8 cellular contexts compared by ENCODE assay signal in genomic region chr11:60952742-60953170, GRCh38. TPM values are rescaled to one million over a fixed set of nuclear protein-coding genes. Genes with fewer than 3 reads are reported as not detected.
A peak's percentile ranks its signal among the peaks of the same experiment; 100 is the strongest.
DNase-seq lines count a peak whose midpoint lies in the region; ATAC-seq and TF ChIP-seq lines count a peak whose summit lies in the region.
"Had no signal": no experiment of that assay in that cellular context is flagged by ENCODE, and none has a peak within 500 bp of the region (broad histone marks: within the 10 kb centered on the region; RNA-seq: fewer than 3 reads in every experiment).

No MANE protein-coding gene starts in this region.

- ATAC-seq in GM21515 (IDR thresholded peaks at IDR 0.05; ENCODE audit: unreplicated experiment), result peak; percentile 12
- no peak for ATAC-seq in activated CD8-positive, alpha-beta T cell treated with anti-CD3 and anti-CD28 coated beads, Interleukin-2, amount 10 ng/mL, durations not matched to agents 7 days and 5 days
- ATAC-seq in mucosa of descending colon, result no peak

- WGBS in suprapubic skin, result 18% methylated on average over 3 of the region's 3 CpGs

- H3K27me3 ChIP-seq in layer of hippocampus (ENCODE audit: control insufficient read depth, insufficient read depth, low read length) (peaks cover 3% of the 10 kb centered on the region), suprapubic skin (no peaks in the 10 kb centered on the region)

- H3K36me3 Mint-ChIP-seq in activated CD8-positive, alpha-beta T cell treated with anti-CD3 and anti-CD28 coated beads, Interleukin-2, amount 10 ng/mL, durations not matched to agents 7 days and 5 days (ENCODE audit: low read depth), result no peaks in the 10 kb centered on the region

- CTCF ChIA-PET in activated CD8-positive, alpha-beta T cell treated with anti-CD3 and anti-CD28 coated beads, Interleukin-2, amount 10 ng/mL, durations not matched to agents 7 days and 5 days (lab: Charles Lee), result interaction anchor here (1.1 to 3.0 kb wide), 3 partner anchors 13 to 235 kb away, joined by 3 to 14 read pairs (median 6); no protein-coding TSS in a partner anchor

- H3K36me3 ChIP-seq in suprapubic skin (no peaks in the 10 kb centered on the region), mucosa of descending colon (ENCODE audit: low read depth) (no peaks in the 10 kb centered on the region)

- POLR2A ChIA-PET in activated CD8-positive, alpha-beta T cell treated with anti-CD3 and anti-CD28 coated beads, Interleukin-2, amount 10 ng/mL, durations not matched to agents 7 days and 5 days (lab: Charles Lee), result no interaction called here

- H3K27ac ChIP-seq in layer of hippocampus (ENCODE audit: low read depth, low read length), result peak overlapping the region; percentile 87
- peak overlapping the region; percentile 77 for H3K27ac ChIP-seq in suprapubic skin

- TF ChIP-seq CTCF in suprapubic skin (IDR thresholded peaks at IDR 0.05) (no peak), mucosa of descending colon (IDR thresholded peaks at IDR 0.05) (no peak)

- no peak for DNase-seq in activated CD8-positive, alpha-beta T cell treated with anti-CD3 and anti-CD28 coated beads, Interleukin-2, amount 10 ng/mL, durations not matched to agents 7 days and 5 days
- DNase-seq in suprapubic skin (ENCODE audit: low spot score in 2 of 2) (no peak), mucosa of descending colon (no peak), NCI-H69 (lab: John Stamatoyannopoulos, UW) (no peak), mucosa of gallbladder (ENCODE audit: low spot score) (no peak)
- DNase-seq: NCI-H1694 treated with DMSO at 0.1 percent for 48 hours had no signal

- intact Hi-C loops in mucosa of descending colon (cut with DNase I, micrococcal nuclease), result no loop called here

- TF ChIP-seq EP300 in suprapubic skin (IDR thresholded peaks at IDR 0.05), result no peak

- H3K4me1 Mint-ChIP-seq in activated CD8-positive, alpha-beta T cell treated with anti-CD3 and anti-CD28 coated beads, Interleukin-2, amount 10 ng/mL, durations not matched to agents 7 days and 5 days (ENCODE audit: low read depth), result peaks cover 23% of the 10 kb centered on the region

- H3K4me1 ChIP-seq in suprapubic skin (peaks cover 36% of the 10 kb centered on the region), mucosa of descending colon (ENCODE audit: low read depth) (peaks cover 5% of the 10 kb centered on the region)

- H3K4me3 Mint-ChIP-seq in activated CD8-positive, alpha-beta T cell treated with anti-CD3 and anti-CD28 coated beads, Interleukin-2, amount 10 ng/mL, durations not matched to agents 7 days and 5 days, result peak overlapping the region; percentile 76

- no peak overlapping the region for H3K27ac Mint-ChIP-seq in activated CD8-positive, alpha-beta T cell treated with anti-CD3 and anti-CD28 coated beads, Interleukin-2, amount 10 ng/mL, durations not matched to agents 7 days and 5 days

- peaks cover 27% of the 10 kb centered on the region for H3K27me3 Mint-ChIP-seq in activated CD8-positive, alpha-beta T cell treated with anti-CD3 and anti-CD28 coated beads, Interleukin-2, amount 10 ng/mL, durations not matched to agents 7 days and 5 days (ENCODE audit: low read depth)

- TF ChIP-seq POLR2A in suprapubic skin (IDR thresholded peaks at IDR 0.05), result no peak

- H3K9me3 ChIP-seq in suprapubic skin (no peaks in the 10 kb centered on the region), mucosa of descending colon (no peaks in the 10 kb centered on the region)

- H3K9me3 Mint-ChIP-seq in activated CD8-positive, alpha-beta T cell treated with anti-CD3 and anti-CD28 coated beads, Interleukin-2, amount 10 ng/mL, durations not matched to agents 7 days and 5 days (ENCODE audit: insufficient read depth), result no peaks in the 10 kb centered on the region

- H3K4me3 ChIP-seq in suprapubic skin (peak overlapping the region; percentile 49), mucosa of descending colon (no peak overlapping the region)

RNA-seq across cellular contexts. Expression of gene SLC15A3, which starts 0.8 kb away (rescaled TPM):
- 1 to 10 TPM; 2.0 to 2.2 TPM for total RNA-seq in activated CD8-positive, alpha-beta T cell treated with anti-CD3 and anti-CD28 coated beads, Interleukin-2, amount 10 ng/mL, durations not matched to agents 7 days and 5 days
- 10 to 100 TPM in 2 of 4 donors, 1 to 10 TPM in 2; 1.7 to 10.5 (median 9.8) TPM for total RNA-seq in suprapubic skin
- 10 to 100 TPM in 2 of 3 donors, 1 to 10 TPM in 1; 6.2 to 36.8 (median 18.4) TPM for total RNA-seq in mucosa of descending colon
- 23.2 TPM for total RNA-seq in mucosa of gallbladder

RNA-seq across cellular contexts. Expression of gene CD6, which starts 18.7 kb away (rescaled TPM):
- 100 to 1,000 TPM; 214 to 222 TPM for total RNA-seq in activated CD8-positive, alpha-beta T cell treated with anti-CD3 and anti-CD28 coated beads, Interleukin-2, amount 10 ng/mL, durations not matched to agents 7 days and 5 days
- total RNA-seq in suprapubic skin (1 to 10 TPM in 2 of 4 donors, under 1 TPM in 2; 0.15 to 1.7 (median 1.2) TPM), mucosa of descending colon (1 to 10 TPM; 2.3 to 4.3 (median 2.8) TPM), mucosa of gallbladder (5.3 TPM)

RNA-seq across cellular contexts. Expression of gene TMEM132A, which starts 28.5 kb away (rescaled TPM):
- under 1 TPM; 0.37 to 0.47 TPM for total RNA-seq in activated CD8-positive, alpha-beta T cell treated with anti-CD3 and anti-CD28 coated beads, Interleukin-2, amount 10 ng/mL, durations not matched to agents 7 days and 5 days
- total RNA-seq in suprapubic skin, result 1 to 10 TPM; 7.5 to 9.6 (median 8.0) TPM
- 10 to 100 TPM in 1 of 3 donors, 1 to 10 TPM in 2; 3.9 to 11.8 (median 8.5) TPM for total RNA-seq in mucosa of descending colon
- total RNA-seq in mucosa of gallbladder, result 18.5 TPM

RNA-seq across cellular contexts. Expression of gene TMEM109, which starts 38.8 kb away (rescaled TPM):
- 100 to 1,000 TPM; 136 to 139 TPM for total RNA-seq in activated CD8-positive, alpha-beta T cell treated with anti-CD3 and anti-CD28 coated beads, Interleukin-2, amount 10 ng/mL, durations not matched to agents 7 days and 5 days
- total RNA-seq in suprapubic skin, result 100 to 1,000 TPM in 3 of 4 donors, 10 to 100 TPM in 1; 67.4 to 128 (median 110) TPM
- 10 to 100 TPM; 35.8 to 95.2 (median 46.6) TPM for total RNA-seq in mucosa of descending colon
- total RNA-seq in mucosa of gallbladder, result 103 TPM

RNA-seq across cellular contexts. Expression of gene PRPF19, which starts 46.4 kb away (rescaled TPM):
- 100 to 1,000 TPM; 161 TPM for total RNA-seq in activated CD8-positive, alpha-beta T cell treated with anti-CD3 and anti-CD28 coated beads, Interleukin-2, amount 10 ng/mL, durations not matched to agents 7 days and 5 days
- total RNA-seq in suprapubic skin (100 to 1,000 TPM; 101 to 153 (median 116) TPM), mucosa of descending colon (10 to 100 TPM; 61.1 to 74.1 (median 64.6) TPM), mucosa of gallbladder (70.6 TPM)

Comparison
In these comparisons a context has a peak if more than half of its experiments do, and no peak if none do; other contexts are left out.
1. RNA of gene CD6, which starts 18.7 kb away (total RNA-seq): 214 to 222 TPM in activated CD8-positive, alpha-beta T cell treated with anti-CD3 and anti-CD28 coated beads, Interleukin-2, amount 10 ng/mL, durations not matched to agents 7 days and 5 days; 5.3 TPM in mucosa of gallbladder (single experiment), 2.3 to 4.3 TPM in mucosa of descending colon and 0.15 to 1.7 TPM in suprapubic skin; every median in the first group is over 10 times any median in the second.